Comparison of ENCODE assay signal across 34 cellular contexts in the genomic region with DNA sequence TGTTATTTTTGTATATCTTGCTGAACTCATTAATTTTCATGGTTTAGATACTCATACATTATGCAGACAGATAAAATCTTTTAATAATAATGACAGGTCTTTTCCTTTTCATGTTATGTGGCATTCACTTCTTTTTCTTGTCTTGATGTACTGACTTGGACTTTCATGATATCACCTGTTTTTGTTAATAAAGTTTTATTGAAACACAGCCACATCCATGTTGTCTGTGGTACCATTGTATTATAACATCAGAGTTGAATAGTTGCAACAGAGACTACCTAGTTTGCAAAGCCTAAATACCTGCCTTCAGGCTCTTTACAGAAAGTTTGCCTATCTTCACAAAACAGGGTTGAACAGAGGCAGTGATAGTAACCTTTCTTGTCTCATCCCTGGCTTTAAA.
"Had no signal": no experiment of that assay in that cellular context is flagged by ENCODE, and none has a peak within 500 bp of the region (broad histone marks: within the 10 kb centered on the region; RNA-seq: fewer than 3 reads in every experiment).

No MANE protein-coding gene starts in this region.

- H3K9me3 ChIP-seq: MG63 had no signal

- H3K36me3 ChIP-seq: MG63 had no signal

- DNase-seq: Karpas-422, Kasumi-1, MG63, MM.1S, MV-4-11, NCI-H1048, NCI-H1092, NCI-H1092 treated with DMSO at 0.1 percent for 48 hours, NCI-H1105, NCI-H1105 treated with DMSO at 0.1 percent for 48 hours, NCI-H1417, NCI-H1417 treated with DMSO at 0.1 percent for 48 hours, NCI-H1436, NCI-H1436 treated with DMSO at 0.1 percent for 48 hours, NCI-H146, NCI-H1694, NCI-H1694 treated with DMSO at 0.1 percent for 48 hours, NCI-H187, NCI-H187 treated with DMSO at 0.1 percent for 48 hours, NCI-H1930, NCI-H2029, NCI-H2029 treated with DMSO at 0.1 percent for 48 hours, NCI-H2081, NCI-H2081 treated with DMSO at 0.1 percent for 48 hours, NCI-H2107, NCI-H2171, NCI-H2171 treated with DMSO at 0.1 percent for 48 hours, NCI-H2227 treated with DMSO at 0.1 percent for 48 hours, NCI-H226, NCI-H345, NCI-H446, NCI-H446 treated with DMSO at 0.1 percent for 48 hours, NCI-H510A, NCI-H510A treated with DMSO at 0.1 percent for 48 hours had no signal

- H3K4me3 ChIP-seq: MG63 had no signal

- H3K27me3 ChIP-seq: MG63 had no signal
